In genomic region chr22:24893341-24894070, GRCh38 we compare ENCODE assay signal across 1 cellular context.
TF ChIP-seq lines count a peak whose summit lies in the region.

No MANE protein-coding gene starts in this region.

TF ChIP-seq in HCT116, 20 proteins besides CTCF, POLR2A, EP300 and RAD21 (continued from another document):
- TF ChIP-seq ATF3 (IDR thresholded peaks at IDR 0.05) = no peak
- no peak for TF ChIP-seq POLR2AphosphoS5 (IDR thresholded peaks at IDR 0.05; ENCODE audit: low read depth, low read length)
- TF ChIP-seq SIN3A (IDR thresholded peaks at IDR 0.05; ENCODE audit: low read depth) = no peak
- no peak for TF ChIP-seq EZH2 (IDR thresholded peaks at IDR 0.05)
